Comparison of ENCODE assay signal across 26 cellular contexts in genomic region chr7:158386355-158386618, GRCh38.
DNase-seq lines count a peak whose midpoint lies in the region; ATAC-seq, FAIRE-seq and TF ChIP-seq lines count a peak whose summit lies in the region.
"Had no signal": no experiment of that assay in that cellular context is flagged by ENCODE, and none has a peak within 500 bp of the region (broad histone marks: within the 10 kb centered on the region; RNA-seq: fewer than 3 reads in every experiment).

No MANE protein-coding gene starts in this region.

- WGBS in HepG2 (ENCODE audit: low lambda C conversion rate), result 64% methylated on average over 5 of the region's 5 CpGs
- 58% methylated on average over 4 of the region's 5 CpGs for WGBS in right lobe of liver (ENCODE audit: insufficient coverage, low coverage, low lambda C conversion rate, missing lambda C conversion rate)
- 0% methylated on average over 3 of the region's 5 CpGs for WGBS in K562 (ENCODE audit: insufficient coverage, low coverage, missing lambda C conversion rate)
- no CpG with 5 or more reads among the region's 5 CpGs for WGBS in neuronal stem cell (ENCODE audit: extremely low coverage in 2 of 2, insufficient read length in 2 of 2, insufficient replicate concordance in 1 of 2), 2 donors
- WGBS in spleen, 5 donors, result 76 to 88% (median 80%) methylated on average over 5 of the region's 5 CpGs

- BruUV-seq in HepG2 (replicated peaks; lab: Mats Ljungman, UMichigan) (no TSS peak), K562 (replicated peaks; lab: Mats Ljungman, UMichigan) (no TSS peak)

- peak overlapping the region; percentile 6 for H3K14ac ChIP-seq in neuronal stem cell (ENCODE audit: low read length)

- H3K4me3 ChIP-seq in HepG2 (replicated peaks in 1 of 3; ENCODE audit: insufficient read depth in 1 of 3, low read depth in 2 of 3, low read length in 3 of 3) (no peak overlapping the region), right lobe of liver (no peak overlapping the region), K562 (no peak overlapping the region), neuronal stem cell (ENCODE audit: low read length in 2 of 2) (no peak overlapping the region), spleen (no peak overlapping the region)
- H3K4me3 ChIP-seq: BLaER1, GM12878 had no signal

- TF ChIP-seq CTCF in HepG2 (CRISPR knock-in tag; IDR thresholded peaks at IDR 0.05), result no peak
- TF ChIP-seq CTCF in right lobe of liver (IDR thresholded peaks at IDR 0.05), result no peak
- TF ChIP-seq CTCF in K562 (IDR thresholded peaks at IDR 0.05 in 2 of 3, conservative IDR thresholded peaks at IDR 0.05 in 1 of 3; ENCODE audit: insufficient read depth in 2 of 3, low read depth in 1 of 3, low read length in 3 of 3), result no peak
- TF ChIP-seq CTCF in spleen (IDR thresholded peaks at IDR 0.05 in 8 of 11, conservative IDR thresholded peaks at IDR 0.05 in 3 of 11), result no peak

- H3K23ac ChIP-seq in neuronal stem cell (ENCODE audit: low read depth, low read length, poor library complexity), result peak overlapping the region; percentile 48

- H4K20me1 ChIP-seq in HepG2 (ENCODE audit: insufficient read depth, low read length) (peaks cover 77% of the 10 kb centered on the region), K562 (replicated peaks; ENCODE audit: control insufficient read depth, insufficient read depth, low read length) (no peaks in the 10 kb centered on the region; the same call in 1 of the 2 replicates)
- H4K20me1 ChIP-seq: BLaER1 had no signal

- H3K79me1 ChIP-seq in neuronal stem cell (ENCODE audit: low read depth, low read length), result peaks cover 3% of the 10 kb centered on the region

- H3K9ac ChIP-seq in HepG2 (ENCODE audit: insufficient read depth, low read depth, low read length), result no peak overlapping the region
- H3K9ac ChIP-seq in K562 (ENCODE audit: insufficient read depth in 1 of 2, low read depth in 2 of 2, low read length in 2 of 2), result no peak overlapping the region
- peak overlapping the region; percentile 47 for H3K9ac ChIP-seq in neuronal stem cell (ENCODE audit: low read depth, low read length, poor library complexity)
- H3K9ac ChIP-seq: BLaER1 had no signal

- no peak overlapping the region for H2AK5ac ChIP-seq in neuronal stem cell (ENCODE audit: low read depth, low read length)

- H3K9me3 ChIP-seq in HepG2 (ENCODE audit: low read length) (peaks cover 10% of the 10 kb centered on the region; the same call in 1 of the 2 replicates), right lobe of liver (no peaks in the 10 kb centered on the region), K562 (replicated peaks; ENCODE audit: control insufficient read depth, insufficient read depth, low read depth, low read length) (no peaks in the 10 kb centered on the region), neuronal stem cell (replicated peaks in 1 of 2; ENCODE audit: control insufficient read depth in 2 of 2, insufficient read depth in 1 of 2, low read depth in 1 of 2, low read length in 2 of 2) (peaks cover 0 to 5% of the 10 kb centered on the region in 2 donors), spleen (peaks cover 0 to 4% (median 0%) of the 10 kb centered on the region in 8 donors)
- H3K9me3 ChIP-seq: BE2C had no signal

- POLR2A ChIA-PET in HepG2 (lab: Yijun Ruan, JAX) (no interaction called here), K562 (lab: Yijun Ruan, JAX) (interaction anchor here (0.6 to 1.0 kb wide), 3 partner anchors 10 to 26 kb away, joined by 3 to 4 read pairs (median 3); no protein-coding TSS in a partner anchor)

- CTCF ChIA-PET in HepG2 (lab: Yijun Ruan, JAX; ENCODE audit: low intra/inter-chr PET ratio, low total read pairs) (no interaction called here), K562 (lab: Yijun Ruan, JAX; ENCODE audit: low intra/inter-chr PET ratio) (interaction anchor here (0.6 kb wide), 1 partner anchor 1571 kb away, joined by 4 read pairs; no protein-coding TSS in a partner anchor)

- TF ChIP-seq EP300 in HepG2 (IDR thresholded peaks at IDR 0.05; ENCODE audit: low read depth in 2 of 2, low read length in 2 of 2), result no peak
- TF ChIP-seq EP300 in HepG2 (CRISPR knock-in tag; IDR thresholded peaks at IDR 0.05; ENCODE audit: borderline replicate concordance), result no peak
- no peak for TF ChIP-seq EP300 in K562 (IDR thresholded peaks at IDR 0.05; ENCODE audit: low read length)

- TF ChIP-seq POLR2A in HepG2 (IDR thresholded peaks at IDR 0.05; ENCODE audit: insufficient read depth in 1 of 2, low read depth in 2 of 2, low read length in 2 of 2), result no peak
- TF ChIP-seq POLR2A in right lobe of liver (IDR thresholded peaks at IDR 0.05), result no peak
- TF ChIP-seq POLR2A in K562 (conservative IDR thresholded peaks at IDR 0.05), result no peak
- TF ChIP-seq POLR2A in spleen (IDR thresholded peaks at IDR 0.05), result no peak

- H3K27me3 ChIP-seq in HepG2 (ENCODE audit: control insufficient read depth in 1 of 2, insufficient read depth in 2 of 2, low read length in 2 of 2) (no peaks in the 10 kb centered on the region), right lobe of liver (no peaks in the 10 kb centered on the region), K562 (ENCODE audit: control insufficient read depth in 2 of 2, insufficient read depth in 2 of 2, low read length in 2 of 2) (peaks cover 25 to 45% of the 10 kb centered on the region in 2 experiments; a peak in 3 of 5 replicates), neuronal stem cell (ENCODE audit: control insufficient read depth in 3 of 3, insufficient read depth in 3 of 3, low read depth in 1 of 3, low read length in 3 of 3) (no peaks in the 10 kb centered on the region), spleen (replicated peaks in 1 of 7) (peaks cover 0 to 29% (median 0%) of the 10 kb centered on the region in 7 donors)
- H3K27me3 ChIP-seq: BE2C, BLaER1 had no signal

- DNase-seq in HepG2 (ENCODE audit: low spot score), result no peak
- DNase-seq in right lobe of liver, result no peak
- no peak for DNase-seq in K562 (ENCODE audit: extremely low read depth in 1 of 4, low spot score in 3 of 4)
- DNase-seq in neuronal stem cell (ENCODE audit: low spot score), result no peak
- DNase-seq in spleen, result peak; percentile 45
- no peak for DNase-seq in HCEC 1CT
- DNase-seq in H4 (ENCODE audit: low spot score), result no peak
- DNase-seq in NCI-H748 (lab: John Stamatoyannopoulos, UW; ENCODE audit: unreplicated experiment), result no peak
- DNase-seq: 8988T; ACHN; BE2C; C1 segment of cervical spinal cord; CD4-positive, CD25-positive, alpha-beta regulatory T cell; CD8-positive, alpha-beta memory T cell; COR-L47; DMS 273 treated with DMSO at 0.1 percent for 48 hours; DMS153; DMS53; DMS79; DND-41; EL; GDM1 had no signal

- no peak overlapping the region for H2AFZ ChIP-seq in HepG2 (ENCODE audit: low read length)
- no peak overlapping the region for H2AFZ ChIP-seq in K562 (ENCODE audit: low read depth, low read length)
- no peak overlapping the region for H2AFZ ChIP-seq in neuronal stem cell (ENCODE audit: low read length)

- H2BK12ac ChIP-seq in neuronal stem cell (ENCODE audit: low read length), result peak overlapping the region; percentile 61

- intact Hi-C loops in HepG2 (cut with micrococcal nuclease; ENCODE audit: unreplicated experiment), result no loop called here
- intact Hi-C loops in right lobe of liver (cut with DNase I), result no loop called here
- intact Hi-C loops in K562 (cut with micrococcal nuclease), result no loop called here
- intact Hi-C loops in spleen (cut with DNase I; ENCODE audit: low total_unique reads), result no loop called here

- no peak overlapping the region for H3K18ac ChIP-seq in neuronal stem cell (ENCODE audit: low read length)

- no peak overlapping the region for H2BK15ac ChIP-seq in neuronal stem cell (ENCODE audit: low read length)

- H3K79me2 ChIP-seq in HepG2 (ENCODE audit: insufficient read depth, low read length) (no peaks in the 10 kb centered on the region), K562 (ENCODE audit: control insufficient read depth, insufficient read depth, low read length) (no peaks in the 10 kb centered on the region)

- no peak overlapping the region for H4K8ac ChIP-seq in neuronal stem cell (ENCODE audit: low read depth, low read length)

- in situ Hi-C loops in HepG2 (cut with HindIII; ENCODE audit: extremely low pct_ligation_motif_present, low pct_unique_long_range_greater_than_20kb), result no loop called here
- in situ Hi-C loops in K562 (cut with MboI), result no loop called here

- H3K4me1 ChIP-seq in HepG2 (ENCODE audit: insufficient read depth, low read length), result no peaks in the 10 kb centered on the region
- H3K4me1 ChIP-seq in right lobe of liver, result no peaks in the 10 kb centered on the region
- no peaks in the 10 kb centered on the region for H3K4me1 ChIP-seq in K562 (replicated peaks in 1 of 2; ENCODE audit: control insufficient read depth in 2 of 2, insufficient read depth in 2 of 2, low read length in 2 of 2)
- H3K4me1 ChIP-seq in neuronal stem cell (ENCODE audit: control insufficient read depth in 2 of 2, insufficient read depth in 1 of 2, low read depth in 1 of 2, low read length in 2 of 2), result peaks cover 0 to 3% of the 10 kb centered on the region in 2 donors
- no peaks in the 10 kb centered on the region for H3K4me1 ChIP-seq in spleen
- H3K4me1 ChIP-seq: BE2C, BLaER1 had no signal

- FAIRE-seq in HepG2 (lab: Jason Lieb, UNC) (no peak), K562 (lab: Jason Lieb, UNC) (no peak)
- FAIRE-seq: A204.1, GM12878, GM19239 had no signal

- H2BK5ac ChIP-seq in neuronal stem cell (ENCODE audit: low read length), result no peak overlapping the region

- no peak for TF ChIP-seq RAD21 in HepG2 (CRISPR knock-in tag; IDR thresholded peaks at IDR 0.05)
- no peak for TF ChIP-seq RAD21 in K562 (CRISPR knock-in tag; conservative IDR thresholded peaks at IDR 0.05 in 1 of 2, IDR thresholded peaks at IDR 0.05 in 1 of 2)

- no peaks in the 10 kb centered on the region for H3K36me3 ChIP-seq in HepG2 (replicated peaks in 1 of 2; ENCODE audit: control insufficient read depth in 1 of 2, insufficient read depth in 2 of 2, low read length in 2 of 2)
- H3K36me3 ChIP-seq in right lobe of liver, result no peaks in the 10 kb centered on the region
- H3K36me3 ChIP-seq in K562 (ENCODE audit: control insufficient read depth, insufficient read depth, low read length), result no peaks in the 10 kb centered on the region
- H3K36me3 ChIP-seq in neuronal stem cell (replicated peaks in 1 of 2; ENCODE audit: control insufficient read depth in 2 of 2, insufficient read depth in 2 of 2, low read length in 2 of 2), result no peaks in the 10 kb centered on the region
- no peaks in the 10 kb centered on the region for H3K36me3 ChIP-seq in spleen
- H3K36me3 ChIP-seq: BE2C, BLaER1 had no signal

- H3K4me2 ChIP-seq in HepG2 (ENCODE audit: low read depth, low read length) (no peak overlapping the region), K562 (ENCODE audit: insufficient read depth, low read length) (no peak overlapping the region), neuronal stem cell (ENCODE audit: insufficient read depth, low read length, poor library complexity, severe bottlenecking) (no peak overlapping the region)
- H3K4me2 ChIP-seq: BLaER1 had no signal

- H2BK120ac ChIP-seq in neuronal stem cell (ENCODE audit: low read depth, low read length), result no peak overlapping the region

- ATAC-seq in HepG2, result no peak
- ATAC-seq in right lobe of liver, result no peak
- no peak for ATAC-seq in K562
- ATAC-seq: GM12878 had no signal

- H4K91ac ChIP-seq in neuronal stem cell (ENCODE audit: low read depth, low read length, poor library complexity), result no peak overlapping the region

- H3K27ac ChIP-seq in HepG2 (ENCODE audit: extremely low read length, insufficient read depth, low read length), result no peak overlapping the region
- H3K27ac ChIP-seq in right lobe of liver, result no peak overlapping the region
- H3K27ac ChIP-seq in K562 (ENCODE audit: extremely low read depth, low read depth, low read length), result no peak overlapping the region
- H3K27ac ChIP-seq in neuronal stem cell (replicated peaks; ENCODE audit: low read length), result no peak overlapping the region
- no peak overlapping the region for H3K27ac ChIP-seq in spleen
- H3K27ac ChIP-seq: BLaER1 had no signal

- no peaks in the 10 kb centered on the region for H3K9me1 ChIP-seq in K562 (ENCODE audit: control insufficient read depth, insufficient read depth, low read length)

- no peak overlapping the region for H3K4ac ChIP-seq in neuronal stem cell (ENCODE audit: low read length)

Comparison
In these comparisons a context has a peak if more than half of its experiments do, and no peak if none do; other contexts are left out.
1. Of the 241 proteins assayed by ChIP-seq in both HepG2 and K562: peak only in HepG2: none; only in K562: none; in both: ZNF263; in neither: 240.